8 cellular contexts compared by ENCODE assay signal in genomic region chr10:102064868-102065560, GRCh38. TPM values are rescaled to one million over a fixed set of nuclear protein-coding genes. Genes with fewer than 3 reads are reported as not detected.
A peak's percentile ranks its signal among the peaks of the same experiment; 100 is the strongest.
DNase-seq lines count a peak whose midpoint lies in the region; ATAC-seq and TF ChIP-seq lines count a peak whose summit lies in the region.

TSS of gene HPS6 (plus strand) at chr10:102065349. CDS start at chr10:102065475, 126 bp downstream.

- TF ChIP-seq CTCF in KMS-11 (conservative IDR thresholded peaks at IDR 0.05; ENCODE audit: low read depth, low read length) (peak; percentile 29; the same call in 1 of the 2 replicates), neural crest cell (conservative IDR thresholded peaks at IDR 0.05) (peak; percentile 19)

- DNase-seq in Daoy (ENCODE audit: low read depth) (peak; percentile 90), SHP77 (lab: John Stamatoyannopoulos, UW) (peak; percentile 85 to 87), fibroblast of the conjunctiva (ENCODE audit: low read depth) (peak; percentile 81), neural crest cell (ENCODE audit: low read depth, low spot score) (peak; percentile 66), stromal cell of bone marrow (ENCODE audit: low read depth) (peak; percentile 80)
- peak; percentile 85 for DNase-seq in activated effector memory CD4-positive, alpha-beta T cell treated with Interleukin-2 at 50 U/mL for 16 hours

- peak within 1 kb of the TSS; percentile 43 for H3K4me2 ChIP-seq in KMS-11

- peaks cover 9% of the 10 kb centered on the region for H3K4me1 ChIP-seq in KMS-11 (ENCODE audit: low read depth, poor library complexity, severe bottlenecking)

- peak within 1 kb of the TSS; percentile 52 for H3K27ac ChIP-seq in KMS-11

- H3K4me1 Mint-ChIP-seq in neural crest cell: peaks cover 16% of the 10 kb centered on the region

- no peaks in the 10 kb centered on the region for H3K36me3 Mint-ChIP-seq in neural crest cell (ENCODE audit: low read depth)

- H3K27me3 Mint-ChIP-seq in neural crest cell (ENCODE audit: low read depth): peaks cover 17% of the 10 kb centered on the region

- ATAC-seq in GM21723 (IDR thresholded peaks at IDR 0.05; ENCODE audit: unreplicated experiment): peak; percentile 93

- H3K27me3 ChIP-seq in KMS-11 (ENCODE audit: insufficient read depth, low read depth): no peaks in the 10 kb centered on the region

- 0 out of 2 replicates have a peak, but pooled peaks cover 4% of the 10 kb centered on the region for H3K79me2 ChIP-seq in KMS-11 (ENCODE audit: insufficient read depth, low read depth)

- no peaks in the 10 kb centered on the region for H3K36me3 ChIP-seq in KMS-11 (ENCODE audit: insufficient read depth)

- H3K9me3 Mint-ChIP-seq in neural crest cell: no peaks in the 10 kb centered on the region

- H3K9ac ChIP-seq in KMS-11: peak within 1 kb of the TSS; percentile 85

- H3K27ac Mint-ChIP-seq in neural crest cell (ENCODE audit: unreplicated experiment): no peak within 1 kb of the TSS

- H4K20me1 ChIP-seq in KMS-11 (ENCODE audit: insufficient read depth): no peaks in the 10 kb centered on the region

- H3K4me3 Mint-ChIP-seq in neural crest cell: peak within 1 kb of the TSS; percentile 88

- H3K4me3 ChIP-seq in KMS-11 (IDR thresholded peaks at IDR 0.05; ENCODE audit: insufficient read depth, low read depth, low read length): no peak within 1 kb of the TSS

- peak within 1 kb of the TSS; percentile 70 for H2AFZ ChIP-seq in KMS-11 (ENCODE audit: low read depth)

RNA-seq across cellular contexts. Expression of gene HPS6, which starts in this region (rescaled TPM):
- 16.0 and 19.7 TPM in 2 replicates for total RNA-seq in Daoy (2014; rRNA removed; shearing (Covaris generic))
- 17.5 and 18.9 TPM in 2 replicates for total RNA-seq in neural crest cell
